Comparison of ENCODE assay signal across 1 cellular context in the genomic region with DNA sequence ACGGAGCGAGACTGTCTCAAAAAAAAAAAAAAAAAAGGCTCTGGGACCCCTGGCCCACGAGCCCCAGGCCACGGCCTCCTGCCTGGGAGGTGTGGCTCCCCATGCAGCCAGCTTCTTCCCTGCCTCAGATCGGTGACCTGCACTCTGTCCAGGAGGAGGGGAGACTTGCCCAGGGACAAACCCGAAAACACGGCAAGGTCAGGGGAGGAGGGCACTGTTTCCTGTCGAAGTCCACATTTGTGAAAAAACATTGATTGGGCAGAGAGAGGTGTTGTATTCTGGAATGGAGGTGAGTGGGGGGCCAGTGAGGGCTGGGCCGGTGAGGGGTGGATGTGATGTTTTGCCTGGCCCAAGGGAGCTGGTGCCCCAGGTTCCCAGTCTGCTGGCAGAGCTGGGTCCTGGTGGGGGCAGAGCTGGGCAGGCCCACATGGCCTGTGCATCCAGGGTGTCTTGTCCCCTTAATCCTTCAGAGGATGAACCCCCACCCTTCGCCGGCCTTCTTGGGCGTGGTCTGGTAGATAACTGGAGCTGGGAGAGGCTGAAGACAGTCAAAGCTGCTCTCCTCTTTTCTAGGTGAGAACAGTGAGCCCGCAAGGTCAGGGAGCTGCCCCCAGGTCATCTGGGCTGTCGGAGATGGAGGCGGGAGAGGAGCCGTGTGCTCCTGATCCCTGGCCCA.
TF ChIP-seq lines count a peak whose summit lies in the region.

No MANE protein-coding gene starts in this region.

TF ChIP-seq in HepG2, 621 proteins besides CTCF, POLR2A, EP300 and RAD21 (continued from another document and continues in another):
- TF ChIP-seq, protein P1, sequence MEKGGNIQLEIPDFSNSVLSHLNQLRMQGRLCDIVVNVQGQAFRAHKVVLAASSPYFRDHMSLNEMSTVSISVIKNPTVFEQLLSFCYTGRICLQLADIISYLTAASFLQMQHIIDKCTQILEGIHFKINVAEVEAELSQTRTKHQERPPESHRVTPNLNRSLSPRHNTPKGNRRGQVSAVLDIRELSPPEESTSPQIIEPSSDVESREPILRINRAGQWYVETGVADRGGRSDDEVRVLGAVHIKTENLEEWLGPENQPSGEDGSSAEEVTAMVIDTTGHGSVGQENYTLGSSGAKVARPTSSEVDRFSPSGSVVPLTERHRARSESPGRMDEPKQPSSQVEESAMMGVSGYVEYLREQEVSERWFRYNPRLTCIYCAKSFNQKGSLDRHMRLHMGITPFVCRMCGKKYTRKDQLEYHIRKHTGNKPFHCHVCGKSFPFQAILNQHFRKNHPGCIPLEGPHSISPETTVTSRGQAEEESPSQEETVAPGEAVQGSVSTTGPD (CRISPR knock-in tag; IDR thresholded peaks at IDR 0.05): 0 out of 2 replicates have a peak, but pooled peaks have one; percentile 20
- TF ChIP-seq GLI4 (CRISPR knock-in tag; IDR thresholded peaks at IDR 0.05; ENCODE audit: borderline replicate concordance) (no peak), ZFP36L1 (CRISPR knock-in tag; IDR thresholded peaks at IDR 0.05) (no peak), ZNF816 (CRISPR knock-in tag; IDR thresholded peaks at IDR 0.05; ENCODE audit: borderline replicate concordance) (no peak), ZNF749 (CRISPR knock-in tag; IDR thresholded peaks at IDR 0.05; ENCODE audit: borderline replicate concordance) (no peak), ZNF34 (CRISPR knock-in tag; IDR thresholded peaks at IDR 0.05; ENCODE audit: borderline replicate concordance) (0 out of 2 replicates have a peak, but pooled peaks have one; percentile 12), TBX2 (CRISPR knock-in tag; IDR thresholded peaks at IDR 0.05; ENCODE audit: borderline replicate concordance) (no peak), KLF6 (CRISPR knock-in tag; IDR thresholded peaks at IDR 0.05) (no peak), NBN (conservative IDR thresholded peaks at IDR 0.05) (no peak), SOX5 (CRISPR knock-in tag; IDR thresholded peaks at IDR 0.05; ENCODE audit: borderline replicate concordance) (no peak), NFE2L1 (CRISPR knock-in tag; IDR thresholded peaks at IDR 0.05; ENCODE audit: borderline replicate concordance) (no peak), ZNF883 (CRISPR knock-in tag; IDR thresholded peaks at IDR 0.05; ENCODE audit: not compliant biosample characterization) (no peak), KDM6A (CRISPR knock-in tag; IDR thresholded peaks at IDR 0.05; ENCODE audit: low read depth) (no peak), ZNF460 (CRISPR knock-in tag; IDR thresholded peaks at IDR 0.05; ENCODE audit: borderline replicate concordance) (no peak)
- TF ChIP-seq, protein P2, sequence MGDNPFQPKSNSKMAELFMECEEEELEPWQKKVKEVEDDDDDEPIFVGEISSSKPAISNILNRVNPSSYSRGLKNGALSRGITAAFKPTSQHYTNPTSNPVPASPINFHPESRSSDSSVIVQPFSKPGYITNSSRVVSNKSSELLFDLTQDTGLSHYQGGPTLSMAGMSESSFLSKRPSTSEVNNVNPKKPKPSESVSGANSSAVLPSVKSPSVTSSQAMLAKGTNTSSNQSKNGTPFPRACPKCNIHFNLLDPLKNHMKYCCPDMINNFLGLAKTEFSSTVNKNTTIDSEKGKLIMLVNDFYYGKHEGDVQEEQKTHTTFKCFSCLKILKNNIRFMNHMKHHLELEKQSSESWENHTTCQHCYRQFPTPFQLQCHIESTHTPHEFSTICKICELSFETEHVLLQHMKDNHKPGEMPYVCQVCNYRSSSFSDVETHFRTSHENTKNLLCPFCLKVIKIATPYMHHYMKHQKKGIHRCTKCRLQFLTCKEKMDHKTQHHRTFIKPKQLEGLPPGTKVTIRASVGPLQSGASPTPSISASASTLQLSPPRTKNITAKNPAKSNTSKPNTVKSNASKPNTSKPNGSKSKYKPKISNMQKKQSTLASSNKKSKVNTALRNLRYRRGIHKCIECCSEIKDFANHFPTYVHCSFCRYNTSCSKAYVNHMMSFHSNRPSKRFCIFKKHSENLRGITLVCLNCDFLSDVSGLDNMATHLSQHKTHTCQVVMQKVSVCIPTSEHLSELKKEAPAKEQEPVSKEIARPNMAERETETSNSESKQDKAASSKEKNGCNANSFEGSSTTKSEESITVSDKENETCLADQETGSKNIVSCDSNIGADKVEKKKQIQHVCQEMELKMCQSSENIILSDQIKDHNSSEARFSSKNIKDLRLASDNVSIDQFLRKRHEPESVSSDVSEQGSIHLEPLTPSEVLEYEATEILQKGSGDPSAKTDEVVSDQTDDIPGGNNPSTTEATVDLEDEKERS (CRISPR knock-in tag; IDR thresholded peaks at IDR 0.05): no peak
- TF ChIP-seq, protein P3, sequence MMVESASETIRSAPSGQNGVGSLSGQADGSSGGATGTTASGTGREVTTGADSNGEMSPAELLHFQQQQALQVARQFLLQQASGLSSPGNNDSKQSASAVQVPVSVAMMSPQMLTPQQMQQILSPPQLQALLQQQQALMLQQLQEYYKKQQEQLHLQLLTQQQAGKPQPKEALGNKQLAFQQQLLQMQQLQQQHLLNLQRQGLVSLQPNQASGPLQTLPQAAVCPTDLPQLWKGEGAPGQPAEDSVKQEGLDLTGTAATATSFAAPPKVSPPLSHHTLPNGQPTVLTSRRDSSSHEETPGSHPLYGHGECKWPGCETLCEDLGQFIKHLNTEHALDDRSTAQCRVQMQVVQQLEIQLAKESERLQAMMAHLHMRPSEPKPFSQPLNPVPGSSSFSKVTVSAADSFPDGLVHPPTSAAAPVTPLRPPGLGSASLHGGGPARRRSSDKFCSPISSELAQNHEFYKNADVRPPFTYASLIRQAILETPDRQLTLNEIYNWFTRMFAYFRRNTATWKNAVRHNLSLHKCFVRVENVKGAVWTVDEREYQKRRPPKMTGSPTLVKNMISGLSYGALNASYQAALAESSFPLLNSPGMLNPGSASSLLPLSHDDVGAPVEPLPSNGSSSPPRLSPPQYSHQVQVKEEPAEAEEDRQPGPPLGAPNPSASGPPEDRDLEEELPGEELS (CRISPR knock-in tag; IDR thresholded peaks at IDR 0.05): 0 out of 2 replicates have a peak, but pooled peaks have one; percentile 19
- TF ChIP-seq, protein P4, sequence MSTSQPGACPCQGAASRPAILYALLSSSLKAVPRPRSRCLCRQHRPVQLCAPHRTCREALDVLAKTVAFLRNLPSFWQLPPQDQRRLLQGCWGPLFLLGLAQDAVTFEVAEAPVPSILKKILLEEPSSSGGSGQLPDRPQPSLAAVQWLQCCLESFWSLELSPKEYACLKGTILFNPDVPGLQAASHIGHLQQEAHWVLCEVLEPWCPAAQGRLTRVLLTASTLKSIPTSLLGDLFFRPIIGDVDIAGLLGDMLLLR (CRISPR knock-in tag; IDR thresholded peaks at IDR 0.05): no peak; the same call in 1 of the 2 replicates
- TF ChIP-seq, protein P5, sequence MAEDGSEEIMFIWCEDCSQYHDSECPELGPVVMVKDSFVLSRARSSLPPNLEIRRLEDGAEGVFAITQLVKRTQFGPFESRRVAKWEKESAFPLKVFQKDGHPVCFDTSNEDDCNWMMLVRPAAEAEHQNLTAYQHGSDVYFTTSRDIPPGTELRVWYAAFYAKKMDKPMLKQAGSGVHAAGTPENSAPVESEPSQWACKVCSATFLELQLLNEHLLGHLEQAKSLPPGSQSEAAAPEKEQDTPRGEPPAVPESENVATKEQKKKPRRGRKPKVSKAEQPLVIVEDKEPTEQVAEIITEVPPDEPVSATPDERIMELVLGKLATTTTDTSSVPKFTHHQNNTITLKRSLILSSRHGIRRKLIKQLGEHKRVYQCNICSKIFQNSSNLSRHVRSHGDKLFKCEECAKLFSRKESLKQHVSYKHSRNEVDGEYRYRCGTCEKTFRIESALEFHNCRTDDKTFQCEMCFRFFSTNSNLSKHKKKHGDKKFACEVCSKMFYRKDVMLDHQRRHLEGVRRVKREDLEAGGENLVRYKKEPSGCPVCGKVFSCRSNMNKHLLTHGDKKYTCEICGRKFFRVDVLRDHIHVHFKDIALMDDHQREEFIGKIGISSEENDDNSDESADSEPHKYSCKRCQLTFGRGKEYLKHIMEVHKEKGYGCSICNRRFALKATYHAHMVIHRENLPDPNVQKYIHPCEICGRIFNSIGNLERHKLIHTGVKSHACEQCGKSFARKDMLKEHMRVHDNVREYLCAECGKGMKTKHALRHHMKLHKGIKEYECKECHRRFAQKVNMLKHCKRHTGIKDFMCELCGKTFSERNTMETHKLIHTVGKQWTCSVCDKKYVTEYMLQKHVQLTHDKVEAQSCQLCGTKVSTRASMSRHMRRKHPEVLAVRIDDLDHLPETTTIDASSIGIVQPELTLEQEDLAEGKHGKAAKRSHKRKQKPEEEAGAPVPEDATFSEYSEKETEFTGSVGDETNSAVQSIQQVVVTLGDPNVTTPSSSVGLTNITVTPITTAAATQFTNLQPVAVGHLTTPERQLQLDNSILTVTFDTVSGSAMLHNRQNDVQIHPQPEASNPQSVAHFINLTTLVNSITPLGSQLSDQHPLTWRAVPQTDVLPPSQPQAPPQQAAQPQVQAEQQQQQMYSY (CRISPR knock-in tag; IDR thresholded peaks at IDR 0.05): no peak; the same call in none of the 2 replicates
- TF ChIP-seq, protein P6, sequence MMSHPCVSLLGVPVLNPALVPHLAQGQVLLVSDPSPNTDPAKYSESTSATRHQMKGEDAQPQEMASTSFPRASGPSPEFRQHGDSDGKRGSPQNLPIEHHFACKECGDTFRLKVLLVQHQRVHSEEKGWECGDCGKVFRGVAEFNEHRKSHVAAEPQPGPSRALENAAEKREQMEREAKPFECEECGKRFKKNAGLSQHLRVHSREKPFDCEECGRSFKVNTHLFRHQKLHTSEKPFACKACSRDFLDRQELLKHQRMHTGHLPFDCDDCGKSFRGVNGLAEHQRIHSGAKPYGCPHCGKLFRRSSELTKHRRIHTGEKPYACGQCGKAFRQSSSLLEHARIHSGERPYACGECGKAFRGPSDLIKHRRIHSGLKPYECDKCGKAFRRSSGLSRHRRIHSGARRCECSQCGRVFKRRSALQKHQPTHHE (CRISPR knock-in tag; IDR thresholded peaks at IDR 0.05; ENCODE audit: borderline replicate concordance): peak; percentile 7; the same call in 1 of the 2 replicates
- TF ChIP-seq, protein P7, sequence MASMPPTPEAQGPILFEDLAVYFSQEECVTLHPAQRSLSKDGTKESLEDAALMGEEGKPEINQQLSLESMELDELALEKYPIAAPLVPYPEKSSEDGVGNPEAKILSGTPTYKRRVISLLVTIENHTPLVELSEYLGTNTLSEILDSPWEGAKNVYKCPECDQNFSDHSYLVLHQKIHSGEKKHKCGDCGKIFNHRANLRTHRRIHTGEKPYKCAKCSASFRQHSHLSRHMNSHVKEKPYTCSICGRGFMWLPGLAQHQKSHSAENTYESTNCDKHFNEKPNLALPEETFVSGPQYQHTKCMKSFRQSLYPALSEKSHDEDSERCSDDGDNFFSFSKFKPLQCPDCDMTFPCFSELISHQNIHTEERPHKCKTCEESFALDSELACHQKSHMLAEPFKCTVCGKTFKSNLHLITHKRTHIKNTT (CRISPR knock-in tag; IDR thresholded peaks at IDR 0.05): no peak
- TF ChIP-seq, protein P8, sequence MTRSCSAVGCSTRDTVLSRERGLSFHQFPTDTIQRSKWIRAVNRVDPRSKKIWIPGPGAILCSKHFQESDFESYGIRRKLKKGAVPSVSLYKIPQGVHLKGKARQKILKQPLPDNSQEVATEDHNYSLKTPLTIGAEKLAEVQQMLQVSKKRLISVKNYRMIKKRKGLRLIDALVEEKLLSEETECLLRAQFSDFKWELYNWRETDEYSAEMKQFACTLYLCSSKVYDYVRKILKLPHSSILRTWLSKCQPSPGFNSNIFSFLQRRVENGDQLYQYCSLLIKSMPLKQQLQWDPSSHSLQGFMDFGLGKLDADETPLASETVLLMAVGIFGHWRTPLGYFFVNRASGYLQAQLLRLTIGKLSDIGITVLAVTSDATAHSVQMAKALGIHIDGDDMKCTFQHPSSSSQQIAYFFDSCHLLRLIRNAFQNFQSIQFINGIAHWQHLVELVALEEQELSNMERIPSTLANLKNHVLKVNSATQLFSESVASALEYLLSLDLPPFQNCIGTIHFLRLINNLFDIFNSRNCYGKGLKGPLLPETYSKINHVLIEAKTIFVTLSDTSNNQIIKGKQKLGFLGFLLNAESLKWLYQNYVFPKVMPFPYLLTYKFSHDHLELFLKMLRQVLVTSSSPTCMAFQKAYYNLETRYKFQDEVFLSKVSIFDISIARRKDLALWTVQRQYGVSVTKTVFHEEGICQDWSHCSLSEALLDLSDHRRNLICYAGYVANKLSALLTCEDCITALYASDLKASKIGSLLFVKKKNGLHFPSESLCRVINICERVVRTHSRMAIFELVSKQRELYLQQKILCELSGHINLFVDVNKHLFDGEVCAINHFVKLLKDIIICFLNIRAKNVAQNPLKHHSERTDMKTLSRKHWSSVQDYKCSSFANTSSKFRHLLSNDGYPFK (CRISPR knock-in tag; IDR thresholded peaks at IDR 0.05; ENCODE audit: borderline replicate concordance): no peak
- TF ChIP-seq, protein P9, sequence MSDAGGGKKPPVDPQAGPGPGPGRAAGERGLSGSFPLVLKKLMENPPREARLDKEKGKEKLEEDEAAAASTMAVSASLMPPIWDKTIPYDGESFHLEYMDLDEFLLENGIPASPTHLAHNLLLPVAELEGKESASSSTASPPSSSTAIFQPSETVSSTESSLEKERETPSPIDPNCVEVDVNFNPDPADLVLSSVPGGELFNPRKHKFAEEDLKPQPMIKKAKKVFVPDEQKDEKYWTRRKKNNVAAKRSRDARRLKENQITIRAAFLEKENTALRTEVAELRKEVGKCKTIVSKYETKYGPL (CRISPR knock-in tag; IDR thresholded peaks at IDR 0.05): no peak
- TF ChIP-seq, protein P10, sequence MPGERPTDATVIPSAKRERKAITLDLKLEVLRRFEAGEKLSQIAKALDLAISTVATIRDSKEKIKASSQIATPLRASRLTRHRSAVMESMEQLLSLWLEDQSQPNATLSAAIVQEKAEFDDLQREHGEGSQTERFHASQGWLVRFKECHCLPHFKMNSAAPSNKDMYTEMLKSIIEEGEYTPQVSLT (CRISPR knock-in tag; IDR thresholded peaks at IDR 0.05; ENCODE audit: borderline replicate concordance, low read depth): no peak
- TF ChIP-seq, protein P11, sequence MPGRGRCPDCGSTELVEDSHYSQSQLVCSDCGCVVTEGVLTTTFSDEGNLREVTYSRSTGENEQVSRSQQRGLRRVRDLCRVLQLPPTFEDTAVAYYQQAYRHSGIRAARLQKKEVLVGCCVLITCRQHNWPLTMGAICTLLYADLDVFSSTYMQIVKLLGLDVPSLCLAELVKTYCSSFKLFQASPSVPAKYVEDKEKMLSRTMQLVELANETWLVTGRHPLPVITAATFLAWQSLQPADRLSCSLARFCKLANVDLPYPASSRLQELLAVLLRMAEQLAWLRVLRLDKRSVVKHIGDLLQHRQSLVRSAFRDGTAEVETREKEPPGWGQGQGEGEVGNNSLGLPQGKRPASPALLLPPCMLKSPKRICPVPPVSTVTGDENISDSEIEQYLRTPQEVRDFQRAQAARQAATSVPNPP (CRISPR knock-in tag; IDR thresholded peaks at IDR 0.05): no peak
- TF ChIP-seq, protein P12, sequence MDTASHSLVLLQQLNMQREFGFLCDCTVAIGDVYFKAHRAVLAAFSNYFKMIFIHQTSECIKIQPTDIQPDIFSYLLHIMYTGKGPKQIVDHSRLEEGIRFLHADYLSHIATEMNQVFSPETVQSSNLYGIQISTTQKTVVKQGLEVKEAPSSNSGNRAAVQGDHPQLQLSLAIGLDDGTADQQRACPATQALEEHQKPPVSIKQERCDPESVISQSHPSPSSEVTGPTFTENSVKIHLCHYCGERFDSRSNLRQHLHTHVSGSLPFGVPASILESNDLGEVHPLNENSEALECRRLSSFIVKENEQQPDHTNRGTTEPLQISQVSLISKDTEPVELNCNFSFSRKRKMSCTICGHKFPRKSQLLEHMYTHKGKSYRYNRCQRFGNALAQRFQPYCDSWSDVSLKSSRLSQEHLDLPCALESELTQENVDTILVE (CRISPR knock-in tag; IDR thresholded peaks at IDR 0.05): no peak
- TF ChIP-seq, protein P13, sequence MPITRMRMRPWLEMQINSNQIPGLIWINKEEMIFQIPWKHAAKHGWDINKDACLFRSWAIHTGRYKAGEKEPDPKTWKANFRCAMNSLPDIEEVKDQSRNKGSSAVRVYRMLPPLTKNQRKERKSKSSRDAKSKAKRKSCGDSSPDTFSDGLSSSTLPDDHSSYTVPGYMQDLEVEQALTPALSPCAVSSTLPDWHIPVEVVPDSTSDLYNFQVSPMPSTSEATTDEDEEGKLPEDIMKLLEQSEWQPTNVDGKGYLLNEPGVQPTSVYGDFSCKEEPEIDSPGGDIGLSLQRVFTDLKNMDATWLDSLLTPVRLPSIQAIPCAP (CRISPR knock-in tag; IDR thresholded peaks at IDR 0.05; ENCODE audit: low read depth): no peak
